In genomic region chr11:62732830-62733229, GRCh38 we compare ENCODE assay signal across 9 cellular contexts. TPM values are rescaled to one million over a fixed set of nuclear protein-coding genes. Genes with fewer than 3 reads are reported as not detected.
DNase-seq lines count a peak whose midpoint lies in the region; ATAC-seq, FAIRE-seq and TF ChIP-seq lines count a peak whose summit lies in the region.
"Had no signal": no experiment of that assay in that cellular context is flagged by ENCODE, and none has a peak within 500 bp of the region (broad histone marks: within the 10 kb centered on the region; RNA-seq: fewer than 3 reads in every experiment).

No MANE protein-coding gene starts in this region.

- H3K27ac Mint-ChIP-seq in CD4-positive, CD25-positive, alpha-beta regulatory T cell: peak overlapping the region; percentile 18 to 36 (median 26)

- no peaks in the 10 kb centered on the region for H3K9me3 Mint-ChIP-seq in CD4-positive, CD25-positive, alpha-beta regulatory T cell

- peaks cover 42% of the 10 kb centered on the region for H3K36me3 ChIP-seq in CD4-positive, CD25-positive, alpha-beta regulatory T cell (ENCODE audit: control insufficient read depth, insufficient read depth, low read length)

- peaks cover 8% of the 10 kb centered on the region for H3K36me3 Mint-ChIP-seq in CD4-positive, CD25-positive, alpha-beta regulatory T cell

- peak overlapping the region in 3 of 4 donors; percentile 21 to 86 (median 21) for H3K4me3 Mint-ChIP-seq in CD4-positive, CD25-positive, alpha-beta regulatory T cell

- peak in 2 of 3 donors; percentile 43 to 60 for DNase-seq in CD4-positive, CD25-positive, alpha-beta regulatory T cell
- DNase-seq in NCI-H460 (ENCODE audit: extremely low read depth, low read depth) (peak; percentile 37), epithelial cell of esophagus (ENCODE audit: low read depth) (peak; percentile 59), NCI-H1417 treated with DMSO at 0.1 percent for 48 hours (lab: John Stamatoyannopoulos, UW) (no peak), GF-D8 (lab: John Stamatoyannopoulos, UW) (no peak), NCI-H1092 (lab: John Stamatoyannopoulos, UW) (no peak), SIG-M5 (lab: John Stamatoyannopoulos, UW) (no peak)

- H3K4me1 Mint-ChIP-seq in CD4-positive, CD25-positive, alpha-beta regulatory T cell: peaks cover 7 to 32% (median 18%) of the 10 kb centered on the region in 4 donors

- TF ChIP-seq CTCF in epithelial cell of esophagus (IDR thresholded peaks at IDR 0.05; ENCODE audit: insufficient read depth, low read depth, low read length, missing control alignments): no peak

- H3K27me3 Mint-ChIP-seq in CD4-positive, CD25-positive, alpha-beta regulatory T cell: peaks cover 5% of the 10 kb centered on the region

- no peaks in the 10 kb centered on the region for H3K27me3 ChIP-seq in CD4-positive, CD25-positive, alpha-beta regulatory T cell (ENCODE audit: control insufficient read depth, insufficient read depth, low read length)

- H3K9me3 ChIP-seq in CD4-positive, CD25-positive, alpha-beta regulatory T cell (ENCODE audit: control insufficient read depth in 2 of 2, low read length in 2 of 2): no peaks in the 10 kb centered on the region

- ATAC-seq in CD4-positive, CD25-positive, alpha-beta regulatory T cell (ENCODE audit: low read depth in 2 of 2): no peak

- H3K27ac ChIP-seq in CD4-positive, CD25-positive, alpha-beta regulatory T cell (ENCODE audit: insufficient read depth, low read length, poor library complexity, severe bottlenecking): no peak overlapping the region

- no peak overlapping the region for H3K4me3 ChIP-seq in CD4-positive, CD25-positive, alpha-beta regulatory T cell (ENCODE audit: low read depth, low read length)
- no peak overlapping the region for H3K4me3 ChIP-seq in epithelial cell of esophagus (ENCODE audit: low read length)

- H3K4me1 ChIP-seq in CD4-positive, CD25-positive, alpha-beta regulatory T cell (ENCODE audit: control insufficient read depth, insufficient read depth, low read length, poor library complexity, severe bottlenecking): peaks cover 27% of the 10 kb centered on the region

- peak; percentile 61 for FAIRE-seq in A204.1 (lab: Jason Lieb, UNC)

RNA-seq across cellular contexts. Expression of gene TTC9C, which starts 4.5 kb away (rescaled TPM):
- 19.4 TPM for total RNA-seq in CD4-positive, CD25-positive, alpha-beta regulatory T cell
- 10 to 100 TPM; 27.6 to 39.5 (median 31.6) TPM for polyA plus RNA-seq in CD4-positive, CD25-positive, alpha-beta regulatory T cell
- total RNA-seq in NCI-H460 (2014; rRNA removed; shearing (Covaris generic)): 25.8 and 28.8 TPM in 2 replicates
- polyA plus RNA-seq in NCI-H460 (2014; cell fraction: nucleus; rRNA removed): 17.5 and 29.8 TPM in 2 replicates

RNA-seq across cellular contexts. Expression of gene HNRNPUL2, which starts 5.6 kb away (rescaled TPM):
- total RNA-seq in CD4-positive, CD25-positive, alpha-beta regulatory T cell: 52.8 TPM
- 1 to 10 TPM in 3 of 4 donors, under 1 TPM in 1; 0.85 to 1.5 (median 1.2) TPM for polyA plus RNA-seq in CD4-positive, CD25-positive, alpha-beta regulatory T cell
- 4.4 and 7.5 TPM in 2 replicates for total RNA-seq in NCI-H460 (2014; rRNA removed; shearing (Covaris generic))
- 3.2 and 6.9 TPM in 2 replicates for polyA plus RNA-seq in NCI-H460 (2014; cell fraction: nucleus; rRNA removed)

RNA-seq across cellular contexts. Expression of gene ZBTB3, which starts 21.1 kb away (rescaled TPM):
- total RNA-seq in CD4-positive, CD25-positive, alpha-beta regulatory T cell: 8.5 TPM
- 1 to 10 TPM; 4.8 to 7.2 (median 5.5) TPM for polyA plus RNA-seq in CD4-positive, CD25-positive, alpha-beta regulatory T cell
- total RNA-seq in NCI-H460 (2014; rRNA removed; shearing (Covaris generic)): 4.1 and 5.5 TPM in 2 replicates
- 3.2 and 4.7 TPM in 2 replicates for polyA plus RNA-seq in NCI-H460 (2014; cell fraction: nucleus; rRNA removed)

RNA-seq across cellular contexts. Expression of gene GNG3, which starts 25.4 kb away (rescaled TPM):
- not detected for total RNA-seq in CD4-positive, CD25-positive, alpha-beta regulatory T cell
- polyA plus RNA-seq in CD4-positive, CD25-positive, alpha-beta regulatory T cell: under 1 TPM in 2 of 4 donors, not detected in 2; 0.21 to 0.72 TPM
- 0.17 TPM in 1 of 2 replicates, not detected in the other for total RNA-seq in NCI-H460 (2014; rRNA removed; shearing (Covaris generic))
- not detected in 2 replicates for polyA plus RNA-seq in NCI-H460 (2014; cell fraction: nucleus; rRNA removed)
- total RNA-seq: T-helper 2 cell treated with Interferon-gamma antibody and Interleukin-4, amounts not matched to agents 100 ng/mL and 5 ng/mL, for 36 hours had no signal

RNA-seq across cellular contexts. Expression of gene BSCL2, which starts 25.6 kb away (rescaled TPM):
- 23.9 TPM for total RNA-seq in CD4-positive, CD25-positive, alpha-beta regulatory T cell
- 10 to 100 TPM; 36.2 to 49.2 (median 42.9) TPM for polyA plus RNA-seq in CD4-positive, CD25-positive, alpha-beta regulatory T cell
- total RNA-seq in NCI-H460 (2014; rRNA removed; shearing (Covaris generic)): 57.4 and 59.2 TPM in 2 replicates
- 52.8 and 75.3 TPM in 2 replicates for polyA plus RNA-seq in NCI-H460 (2014; cell fraction: nucleus; rRNA removed)

Comparison
In these comparisons a context has a peak if more than half of its experiments do, and no peak if none do; other contexts are left out.
1. DNase-seq: peak in CD4-positive, CD25-positive, alpha-beta regulatory T cell (2 of 3), NCI-H460 (single experiment) and epithelial cell of esophagus (single experiment); none in NCI-H1417 treated with DMSO at 0.1 percent for 48 hours (single experiment), GF-D8 (single experiment), NCI-H1092 (single experiment) and SIG-M5 (single experiment).